17 cellular contexts compared by ENCODE assay signal in the genomic region with DNA sequence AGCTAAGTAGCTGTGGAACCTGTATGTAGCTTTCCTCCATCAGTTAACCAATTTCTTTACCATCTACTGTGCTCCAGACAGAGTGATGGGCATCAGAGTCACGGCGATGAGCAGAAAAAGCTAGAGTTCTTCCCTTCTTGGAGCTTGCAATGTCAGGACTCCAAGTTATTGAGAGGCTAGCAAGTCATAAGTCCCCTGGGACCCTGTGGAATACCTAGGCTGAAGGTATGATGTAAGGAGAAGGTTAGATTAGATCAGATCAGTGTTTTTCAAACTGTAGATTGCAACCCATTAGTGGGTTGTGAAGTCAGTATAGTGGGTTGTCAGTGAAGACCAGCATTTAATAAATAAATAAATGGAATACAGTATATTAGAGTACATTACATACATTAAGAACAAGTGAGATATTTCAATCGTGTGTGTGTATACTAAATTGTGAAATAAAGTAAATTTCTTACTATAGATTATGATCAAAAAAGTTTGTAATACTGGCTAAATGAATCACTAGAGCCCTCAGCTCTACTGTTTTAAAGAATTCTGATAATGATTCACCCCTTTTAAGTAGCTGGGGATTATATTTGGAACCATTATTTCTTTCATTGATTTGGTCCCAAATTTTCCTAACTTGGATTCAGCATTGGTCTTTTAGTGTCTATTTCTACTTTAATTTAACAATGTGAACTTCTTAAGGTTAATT. TPM values are rescaled to one million over a fixed set of nuclear protein-coding genes. Genes with fewer than 3 reads are reported as not detected.
"Had no signal": no experiment of that assay in that cellular context is flagged by ENCODE, and none has a peak within 500 bp of the region (broad histone marks: within the 10 kb centered on the region; RNA-seq: fewer than 3 reads in every experiment).

No MANE protein-coding gene starts in this region.

- H3K4me3 ChIP-seq: cardiac muscle cell, lower lobe of right lung, psoas muscle, right lobe of liver, spleen, testis had no signal

- H3K4me1 ChIP-seq: lower lobe of right lung, psoas muscle, spleen, testis had no signal

- H3K36me3 ChIP-seq: cardiac muscle cell, lower lobe of right lung, right lobe of liver, spleen had no signal

- H3K9me3 ChIP-seq: lower lobe of right lung, psoas muscle, right lobe of liver, spleen, testis had no signal

- DNase-seq: activated CD4-positive, alpha-beta memory T cell treated with anti-CD3 and anti-CD28 coated beads, Interleukin-2, amount 10 ng/mL, durations not matched to agents 7 days and 5 days; activated CD4-positive, alpha-beta T cell treated with anti-CD3 and anti-CD28 coated beads for 4 hours; activated naive CD4-positive, alpha-beta T cell treated with anti-CD3 and anti-CD28 coated beads, Interleukin-2, amount 10 ng/mL, durations not matched to agents 7 days and 5 days; activated T-cell treated with anti-CD3 and anti-CD28 coated beads, Interleukin-2, amount 50 U/mL, for 24 hours; foreskin melanocyte; head of caudate nucleus; left cardiac atrium; lower lobe of right lung; psoas muscle; right lobe of liver; spleen; stimulated activated naive CD8-positive, alpha-beta T cell treated with anti-CD3 and anti-CD28 coated beads, Interleukin-15, amount 100 ng/mL, for 72 hours; T-helper 17 cell; testis had no signal

- H3K27me3 ChIP-seq: cardiac muscle cell, right lobe of liver, testis had no signal

- H3K27ac ChIP-seq: cardiac muscle cell, lower lobe of right lung, psoas muscle, right lobe of liver, spleen, testis had no signal

RNA-seq across cellular contexts. Expression of a gene that starts 52.3 kb away (rescaled TPM):
- total RNA-seq: activated CD4-positive, alpha-beta memory T cell treated with anti-CD3 and anti-CD28 coated beads, Interleukin-2, amount 10 ng/mL, durations not matched to agents 7 days and 5 days; myocyte; osteocyte; spleen; T-helper 17 cell had no signal
- polyA plus RNA-seq: cardiac muscle cell, spleen had no signal
